39 cellular contexts compared by ENCODE assay signal in genomic region chr14:20602583-20602982, GRCh38. TPM values are rescaled to one million over a fixed set of nuclear protein-coding genes. Genes with fewer than 3 reads are reported as not detected.
"Had no signal": no experiment of that assay in that cellular context is flagged by ENCODE, and none has a peak within 500 bp of the region (broad histone marks: within the 10 kb centered on the region; RNA-seq: fewer than 3 reads in every experiment).

No MANE protein-coding gene starts in this region.

- ATAC-seq: activated CD8-positive, alpha-beta T cell treated with anti-CD3 and anti-CD28 coated beads for 36 hours; activated naive CD4-positive, alpha-beta T cell treated with anti-CD3 and anti-CD28 coated beads, Interleukin-2, amount 50 U/mL, for 72 hours; activated T-cell treated with anti-CD3 and anti-CD28 coated beads, Interleukin-2, amount 50 U/mL, for 4 hours; activated T-cell treated with anti-CD3 and anti-CD28 coated beads, Interleukin-2, amount 50 U/mL, for 72 hours; activated T-helper 17 cell treated with anti-CD3 and anti-CD28 coated beads, Interleukin-2, amount 50 U/mL, for 72 hours had no signal

- H3K4me1 ChIP-seq: adrenal gland had no signal

- H3K4me3 ChIP-seq: adrenal gland, cardiac muscle cell had no signal

- H3K36me3 Mint-ChIP-seq: activated CD4-positive, alpha-beta memory T cell treated with anti-CD3 and anti-CD28 coated beads for 36 hours; activated naive CD4-positive, alpha-beta T cell treated with anti-CD3 and anti-CD28 coated beads, Interleukin-2, amount 50 U/mL, for 72 hours; activated naive CD8-positive, alpha-beta T cell treated with anti-CD3 and anti-CD28 coated beads for 36 hours; brain had no signal

- H3K9me3 Mint-ChIP-seq: activated B cell treated with CpG ODN at 0.5 μM for 24 hours; activated CD4-positive, alpha-beta memory T cell treated with anti-CD3 and anti-CD28 coated beads for 36 hours; activated CD4-positive, alpha-beta T cell treated with anti-CD3 and anti-CD28 coated beads, Interleukin-2, amount 10 ng/mL, durations not matched to agents 24 days and 14 days; activated CD8-positive, alpha-beta T cell treated with anti-CD3 and anti-CD28 coated beads for 36 hours; activated naive CD4-positive, alpha-beta T cell treated with anti-CD3 and anti-CD28 coated beads for 36 hours; activated naive CD4-positive, alpha-beta T cell treated with anti-CD3 and anti-CD28 coated beads, Interleukin-2, amount 50 U/mL, for 72 hours; activated naive CD8-positive, alpha-beta T cell treated with anti-CD3 and anti-CD28 coated beads for 36 hours; activated T-cell treated with anti-CD3 and anti-CD28 coated beads, Interleukin-2, amount 50 U/mL, for 4 hours; activated T-cell treated with anti-CD3 and anti-CD28 coated beads, Interleukin-2, amount 50 U/mL, for 72 hours; activated T-helper 1 cell treated with anti-CD3 and anti-CD28 coated beads, Interleukin-12 subunit alpha, Interleukin-12 subunit beta, Interleukin-2, Interleukin-4 antibody, amounts not matched to agents 30 ng/mL and 10 ng/mL and 1 ng/mL, durations not matched to agents 14 hours and 24 hours and 36 hours; activated T-helper 17 cell treated with anti-CD3 and anti-CD28 coated beads, Interleukin-2, amount 50 U/mL, for 72 hours; brain; central memory CD8-positive, alpha-beta T cell; T-helper 1 cell treated with Interleukin-12 subunit alpha and Interleukin-12 subunit beta and Interleukin-4 antibody, amounts not matched to agents 30 μg/mL and 1 μg/mL, for 36 hours; T-helper 2 cell treated with Interferon-gamma antibody and Interleukin-4, amounts not matched to agents 5 μg/mL and 100 μg/mL, for 36 hours had no signal

- H3K9me3 ChIP-seq: adrenal gland had no signal

- H3K27ac Mint-ChIP-seq: activated B cell treated with CpG ODN at 0.5 μM for 24 hours; activated CD4-positive, alpha-beta memory T cell treated with anti-CD3 and anti-CD28 coated beads for 36 hours; activated CD4-positive, alpha-beta T cell treated with anti-CD3 and anti-CD28 coated beads, Interleukin-2, amount 10 ng/mL, durations not matched to agents 24 days and 14 days; activated CD8-positive, alpha-beta T cell treated with anti-CD3 and anti-CD28 coated beads for 36 hours; activated naive CD4-positive, alpha-beta T cell treated with anti-CD3 and anti-CD28 coated beads for 36 hours; activated naive CD8-positive, alpha-beta T cell treated with anti-CD3 and anti-CD28 coated beads for 36 hours; activated T-cell treated with anti-CD3 and anti-CD28 coated beads, Interleukin-2, amount 50 U/mL, for 72 hours; activated T-helper 1 cell treated with anti-CD3 and anti-CD28 coated beads, Interleukin-12 subunit alpha, Interleukin-12 subunit beta, Interleukin-2, Interleukin-4 antibody, amounts not matched to agents 30 ng/mL and 10 ng/mL and 1 ng/mL, durations not matched to agents 14 hours and 24 hours and 36 hours; activated T-helper 17 cell treated with anti-CD3 and anti-CD28 coated beads, Interleukin-2, amount 50 U/mL, for 72 hours; brain; T-helper 1 cell treated with Interleukin-12 subunit alpha and Interleukin-12 subunit beta and Interleukin-4 antibody, amounts not matched to agents 30 μg/mL and 1 μg/mL, for 36 hours; T-helper 2 cell treated with Interferon-gamma antibody and Interleukin-4, amounts not matched to agents 5 μg/mL and 100 μg/mL, for 36 hours had no signal

- H3K27me3 ChIP-seq: adrenal gland, cardiac muscle cell had no signal

- H3K27me3 Mint-ChIP-seq: activated B cell treated with CpG ODN at 0.5 μM for 24 hours; activated CD4-positive, alpha-beta memory T cell treated with anti-CD3 and anti-CD28 coated beads for 36 hours; activated CD4-positive, alpha-beta T cell treated with anti-CD3 and anti-CD28 coated beads, Interleukin-2, amount 10 ng/mL, durations not matched to agents 24 days and 14 days; activated CD8-positive, alpha-beta T cell treated with anti-CD3 and anti-CD28 coated beads for 36 hours; activated naive CD8-positive, alpha-beta T cell treated with anti-CD3 and anti-CD28 coated beads for 36 hours; activated T-helper 17 cell treated with anti-CD3 and anti-CD28 coated beads, Interleukin-2, amount 50 U/mL, for 72 hours had no signal

- H3K36me3 ChIP-seq: adrenal gland, cardiac muscle cell had no signal

- DNase-seq: activated B cell treated with CpG ODN at 0.5 μM for 24 hours; activated CD4-positive, alpha-beta memory T cell treated with anti-CD3 and anti-CD28 coated beads for 36 hours; activated CD4-positive, alpha-beta T cell treated with anti-CD3 and anti-CD28 coated beads for 4 hours; activated CD4-positive, alpha-beta T cell treated with anti-CD3 and anti-CD28 coated beads, Interleukin-2, amount 10 ng/mL, durations not matched to agents 24 days and 14 days; activated CD4-positive, alpha-beta T cell treated with anti-CD3 and anti-CD28 coated beads, Interleukin-2, amount 50 U/mL, for 1 hour; activated CD4-positive, alpha-beta T cell treated with anti-CD3 and anti-CD28 coated beads, Interleukin-2, amount 50 U/mL, for 4 hours; activated CD4-positive, CD25-positive, alpha-beta regulatory T cell treated with anti-CD3 and anti-CD28 coated beads, Interleukin-2, amount 50 U/mL, for 72 hours; activated CD8-positive, alpha-beta memory T cell treated with anti-CD3 and anti-CD28 coated beads, Interleukin-2, amount 50 U/mL, for 4 hours; activated CD8-positive, alpha-beta T cell treated with anti-CD3 and anti-CD28 coated beads for 36 hours; activated effector memory CD4-positive, alpha-beta T cell treated with anti-CD3 and anti-CD28 coated beads, Interleukin-2, amount 50 U/mL, for 16 hours; activated gamma-delta T cell treated with Interleukin-2 at 50 U/mL for 16 hours; activated naive CD4-positive, alpha-beta T cell; activated naive CD4-positive, alpha-beta T cell treated with anti-CD3 and anti-CD28 coated beads for 36 hours; activated naive CD4-positive, alpha-beta T cell treated with anti-CD3 and anti-CD28 coated beads, Interleukin-2, amount 50 U/mL, for 16 hours; activated naive CD8-positive, alpha-beta T cell treated with anti-CD3 and anti-CD28 coated beads for 36 hours; activated T-cell treated with anti-CD3 and anti-CD28 coated beads for 4 hours; activated T-cell treated with anti-CD3 and anti-CD28 coated beads, Interleukin-2, amount 50 U/mL, for 1 hour; activated T-cell treated with anti-CD3 and anti-CD28 coated beads, Interleukin-2, amount 50 U/mL, for 4 hours; activated T-cell treated with anti-CD3 and anti-CD28 coated beads, Interleukin-2, amount 50 U/mL, for 72 hours; adrenal gland; amniotic stem cell; aorta; caudate nucleus; cerebellar nuclear complex; T-helper 1 cell; T-helper 2 cell; T-helper 9 cell had no signal

- H3K4me3 Mint-ChIP-seq: activated B cell treated with CpG ODN at 0.5 μM for 24 hours; activated CD4-positive, alpha-beta memory T cell treated with anti-CD3 and anti-CD28 coated beads for 36 hours; activated CD4-positive, alpha-beta T cell treated with anti-CD3 and anti-CD28 coated beads, Interleukin-2, amount 10 ng/mL, durations not matched to agents 24 days and 14 days; activated CD8-positive, alpha-beta T cell treated with anti-CD3 and anti-CD28 coated beads for 36 hours; activated naive CD4-positive, alpha-beta T cell treated with anti-CD3 and anti-CD28 coated beads for 36 hours; activated naive CD8-positive, alpha-beta T cell treated with anti-CD3 and anti-CD28 coated beads for 36 hours; activated T-cell treated with anti-CD3 and anti-CD28 coated beads, Interleukin-2, amount 50 U/mL, for 4 hours; activated T-cell treated with anti-CD3 and anti-CD28 coated beads, Interleukin-2, amount 50 U/mL, for 72 hours; activated T-helper 1 cell treated with anti-CD3 and anti-CD28 coated beads, Interleukin-12 subunit alpha, Interleukin-12 subunit beta, Interleukin-2, Interleukin-4 antibody, amounts not matched to agents 30 ng/mL and 10 ng/mL and 1 ng/mL, durations not matched to agents 14 hours and 24 hours and 36 hours; activated T-helper 17 cell treated with anti-CD3 and anti-CD28 coated beads, Interleukin-2, amount 50 U/mL, for 72 hours; brain; central memory CD8-positive, alpha-beta T cell; T-helper 1 cell treated with Interleukin-12 subunit alpha and Interleukin-12 subunit beta and Interleukin-4 antibody, amounts not matched to agents 30 μg/mL and 1 μg/mL, for 36 hours; T-helper 2 cell treated with Interferon-gamma antibody and Interleukin-4, amounts not matched to agents 5 μg/mL and 100 μg/mL, for 36 hours had no signal

- H3K4me1 Mint-ChIP-seq: activated naive CD8-positive, alpha-beta T cell treated with anti-CD3 and anti-CD28 coated beads for 36 hours; brain; central memory CD8-positive, alpha-beta T cell had no signal

- H3K27ac ChIP-seq: adrenal gland, cardiac muscle cell, VCaP had no signal

RNA-seq across cellular contexts. Expression of gene RNASE12, which starts 11.4 kb away (rescaled TPM):
- total RNA-seq: activated B cell treated with CpG ODN at 0.5 μM for 24 hours; activated CD4-positive, alpha-beta memory T cell treated with anti-CD3 and anti-CD28 coated beads for 36 hours; activated CD4-positive, alpha-beta T cell treated with anti-CD3 and anti-CD28 coated beads, Interleukin-2, amount 10 ng/mL, durations not matched to agents 24 days and 14 days; activated CD8-positive, alpha-beta memory T cell treated with anti-CD3 and anti-CD28 coated beads for 36 hours; activated CD8-positive, alpha-beta T cell treated with anti-CD3 and anti-CD28 coated beads for 36 hours; activated naive CD4-positive, alpha-beta T cell treated with anti-CD3 and anti-CD28 coated beads for 36 hours; activated naive CD4-positive, alpha-beta T cell treated with anti-CD3 and anti-CD28 coated beads, Interleukin-2, amount 50 U/mL, for 72 hours; activated naive CD8-positive, alpha-beta T cell treated with anti-CD3 and anti-CD28 coated beads for 36 hours; activated T-cell treated with anti-CD3 and anti-CD28 coated beads, Interleukin-2, amount 50 U/mL, for 4 hours; activated T-cell treated with anti-CD3 and anti-CD28 coated beads, Interleukin-2, amount 50 U/mL, for 72 hours; activated T-helper 1 cell treated with anti-CD3 and anti-CD28 coated beads, Interleukin-12 subunit alpha, Interleukin-12 subunit beta, Interleukin-2, Interleukin-4 antibody, amounts not matched to agents 30 ng/mL and 10 ng/mL and 1 ng/mL, durations not matched to agents 14 hours and 24 hours and 36 hours; activated T-helper 17 cell treated with anti-CD3 and anti-CD28 coated beads, Interleukin-2, amount 50 U/mL, for 72 hours; adrenal gland; aorta; bronchial epithelial cell; cardiac muscle cell; chondrocyte had no signal
- polyA plus RNA-seq: adrenal gland, aorta, cardiac muscle cell had no signal

RNA-seq across cellular contexts. Expression of gene RNASE11, which starts 14.8 kb away (rescaled TPM):
- total RNA-seq: activated B cell treated with CpG ODN at 0.5 μM for 24 hours; activated CD4-positive, alpha-beta memory T cell treated with anti-CD3 and anti-CD28 coated beads for 36 hours; activated CD4-positive, alpha-beta T cell treated with anti-CD3 and anti-CD28 coated beads, Interleukin-2, amount 10 ng/mL, durations not matched to agents 24 days and 14 days; activated CD8-positive, alpha-beta memory T cell treated with anti-CD3 and anti-CD28 coated beads for 36 hours; activated CD8-positive, alpha-beta T cell treated with anti-CD3 and anti-CD28 coated beads for 36 hours; activated naive CD4-positive, alpha-beta T cell treated with anti-CD3 and anti-CD28 coated beads for 36 hours; activated naive CD4-positive, alpha-beta T cell treated with anti-CD3 and anti-CD28 coated beads, Interleukin-2, amount 50 U/mL, for 72 hours; activated naive CD8-positive, alpha-beta T cell treated with anti-CD3 and anti-CD28 coated beads for 36 hours; activated T-cell treated with anti-CD3 and anti-CD28 coated beads, Interleukin-2, amount 50 U/mL, for 4 hours; activated T-cell treated with anti-CD3 and anti-CD28 coated beads, Interleukin-2, amount 50 U/mL, for 72 hours; activated T-helper 1 cell treated with anti-CD3 and anti-CD28 coated beads, Interleukin-12 subunit alpha, Interleukin-12 subunit beta, Interleukin-2, Interleukin-4 antibody, amounts not matched to agents 30 ng/mL and 10 ng/mL and 1 ng/mL, durations not matched to agents 14 hours and 24 hours and 36 hours; activated T-helper 17 cell treated with anti-CD3 and anti-CD28 coated beads, Interleukin-2, amount 50 U/mL, for 72 hours; adrenal gland; aorta; bronchial epithelial cell; cardiac muscle cell; chondrocyte had no signal
- polyA plus RNA-seq: aorta, cardiac muscle cell had no signal

RNA-seq across cellular contexts. Expression of gene OR6S1, which starts 38.9 kb away (rescaled TPM):
- total RNA-seq: activated B cell treated with CpG ODN at 0.5 μM for 24 hours; activated CD4-positive, alpha-beta memory T cell treated with anti-CD3 and anti-CD28 coated beads for 36 hours; activated CD4-positive, alpha-beta T cell treated with anti-CD3 and anti-CD28 coated beads, Interleukin-2, amount 10 ng/mL, durations not matched to agents 24 days and 14 days; activated CD8-positive, alpha-beta memory T cell treated with anti-CD3 and anti-CD28 coated beads for 36 hours; activated CD8-positive, alpha-beta T cell treated with anti-CD3 and anti-CD28 coated beads for 36 hours; activated naive CD4-positive, alpha-beta T cell treated with anti-CD3 and anti-CD28 coated beads for 36 hours; activated naive CD4-positive, alpha-beta T cell treated with anti-CD3 and anti-CD28 coated beads, Interleukin-2, amount 50 U/mL, for 72 hours; activated naive CD8-positive, alpha-beta T cell treated with anti-CD3 and anti-CD28 coated beads for 36 hours; activated T-cell treated with anti-CD3 and anti-CD28 coated beads, Interleukin-2, amount 50 U/mL, for 4 hours; activated T-cell treated with anti-CD3 and anti-CD28 coated beads, Interleukin-2, amount 50 U/mL, for 72 hours; activated T-helper 1 cell treated with anti-CD3 and anti-CD28 coated beads, Interleukin-12 subunit alpha, Interleukin-12 subunit beta, Interleukin-2, Interleukin-4 antibody, amounts not matched to agents 30 ng/mL and 10 ng/mL and 1 ng/mL, durations not matched to agents 14 hours and 24 hours and 36 hours; activated T-helper 17 cell treated with anti-CD3 and anti-CD28 coated beads, Interleukin-2, amount 50 U/mL, for 72 hours; adrenal gland; aorta; bronchial epithelial cell; cardiac muscle cell; chondrocyte had no signal
- polyA plus RNA-seq: adrenal gland, aorta, cardiac muscle cell had no signal

RNA-seq across cellular contexts. Expression of gene RNASE9, which starts 41.7 kb away (rescaled TPM):
- total RNA-seq: activated B cell treated with CpG ODN at 0.5 μM for 24 hours; activated CD4-positive, alpha-beta memory T cell treated with anti-CD3 and anti-CD28 coated beads for 36 hours; activated CD4-positive, alpha-beta T cell treated with anti-CD3 and anti-CD28 coated beads, Interleukin-2, amount 10 ng/mL, durations not matched to agents 24 days and 14 days; activated CD8-positive, alpha-beta memory T cell treated with anti-CD3 and anti-CD28 coated beads for 36 hours; activated CD8-positive, alpha-beta T cell treated with anti-CD3 and anti-CD28 coated beads for 36 hours; activated naive CD4-positive, alpha-beta T cell treated with anti-CD3 and anti-CD28 coated beads for 36 hours; activated naive CD4-positive, alpha-beta T cell treated with anti-CD3 and anti-CD28 coated beads, Interleukin-2, amount 50 U/mL, for 72 hours; activated naive CD8-positive, alpha-beta T cell treated with anti-CD3 and anti-CD28 coated beads for 36 hours; activated T-cell treated with anti-CD3 and anti-CD28 coated beads, Interleukin-2, amount 50 U/mL, for 4 hours; activated T-cell treated with anti-CD3 and anti-CD28 coated beads, Interleukin-2, amount 50 U/mL, for 72 hours; activated T-helper 1 cell treated with anti-CD3 and anti-CD28 coated beads, Interleukin-12 subunit alpha, Interleukin-12 subunit beta, Interleukin-2, Interleukin-4 antibody, amounts not matched to agents 30 ng/mL and 10 ng/mL and 1 ng/mL, durations not matched to agents 14 hours and 24 hours and 36 hours; activated T-helper 17 cell treated with anti-CD3 and anti-CD28 coated beads, Interleukin-2, amount 50 U/mL, for 72 hours; adrenal gland; aorta; bronchial epithelial cell; cardiac muscle cell; chondrocyte had no signal
- polyA plus RNA-seq: adrenal gland, aorta, cardiac muscle cell had no signal
